ENCODE assay signal across 32 cellular contexts in genomic region chr1:152427458-152427857, GRCh38. TPM values are rescaled to one million over a fixed set of nuclear protein-coding genes. Genes with fewer than 3 reads are reported as not detected.
"Had no signal": no experiment of that assay in that cellular context is flagged by ENCODE, and none has a peak within 500 bp of the region (broad histone marks: within the 10 kb centered on the region; RNA-seq: fewer than 3 reads in every experiment).

No MANE protein-coding gene starts in this region.

- H3K4me3 ChIP-seq: stomach, suprapubic skin, testis, thoracic aorta, thyroid gland, tibial artery, tibial nerve, transverse colon, upper lobe of left lung, upper lobe of right lung, uterus, vagina had no signal

- H3K9me3 ChIP-seq: testis, thoracic aorta, thyroid gland, transverse colon, upper lobe of right lung, uterus, vagina had no signal

- H3K4me1 Mint-ChIP-seq: stimulated activated effector memory CD8-positive, alpha-beta T cell treated with anti-CD3 and anti-CD28 coated beads, Interleukin-12 subunit alpha, Interleukin-12 subunit beta, amount 100 ng/mL, for 72 hours; stimulated activated memory B cell treated with anti-CD40 and anti-IgM and Interleukin-4, amounts not matched to agents 10 μg/mL and 1 μg/mL and 100 μg/mL, for 72 hours; stimulated activated naive B cell treated with anti-CD40 and anti-IgM and Interleukin-4, amounts not matched to agents 10 μg/mL and 1 μg/mL and 100 μg/mL, for 72 hours; stimulated activated naive CD8-positive, alpha-beta T cell treated with anti-CD3 and anti-CD28 coated beads, Interleukin-15, amount 100 ng/mL, for 72 hours had no signal

- DNase-seq: stimulated activated CD4-positive, alpha-beta T cell treated with anti-CD3 and anti-CD28 coated beads, Interleukin-2, amount 100 ng/mL, for 48 hours; stimulated activated CD4-positive, alpha-beta T cell treated with anti-CD3 and anti-CD28 coated beads, Interleukin-4, amount 100 ng/mL, for 1 hour; stimulated activated CD4-positive, alpha-beta T cell treated with anti-CD3 and anti-CD28 coated beads, Interleukin-4, amount 100 ng/mL, for 24 hours; stimulated activated CD4-positive, alpha-beta T cell treated with anti-CD3 and anti-CD28 coated beads, Interleukin-4, amount 100 ng/mL, for 4 hours; stimulated activated CD8-positive, alpha-beta memory T cell treated with anti-CD3 and anti-CD28 coated beads, Interleukin-4, amount 100 ng/mL, for 48 hours; stimulated activated naive B cell treated with anti-CD40 and anti-IgM and Interleukin-4, amounts not matched to agents 10 μg/mL and 1 μg/mL and 100 μg/mL, for 72 hours; stimulated activated naive CD4-positive, alpha-beta T cell; stimulated activated naive CD4-positive, alpha-beta T cell treated with Interleukin-2 at 50 U/mL for 16 hours; stimulated activated naive CD8-positive, alpha-beta T cell treated with anti-CD3 and anti-CD28 coated beads, Interleukin-15, amount 100 ng/mL, for 72 hours; stimulated activated naive CD8-positive, alpha-beta T cell treated with anti-CD3 and anti-CD28 coated beads, Interleukin-15, Interleukin-2, amounts not matched to agents 100 U/mL and 50 U/mL, for 24 hours; stomach; substantia nigra; testis; thyroid gland; tibial artery; transverse colon; trophoblast cell; upper lobe of left lung; upper lobe of right lung; uterus had no signal

- H3K4me1 ChIP-seq: stomach, testis, thyroid gland, tibial artery, tibial nerve, transverse colon, upper lobe of left lung, upper lobe of right lung, uterus, vagina had no signal

- H3K4me3 Mint-ChIP-seq: stimulated activated effector memory CD8-positive, alpha-beta T cell treated with anti-CD3 and anti-CD28 coated beads, Interleukin-12 subunit alpha, Interleukin-12 subunit beta, amount 100 ng/mL, for 72 hours; stimulated activated memory B cell treated with anti-CD40 and anti-IgM and Interleukin-4, amounts not matched to agents 10 μg/mL and 1 μg/mL and 100 μg/mL, for 72 hours; stimulated activated naive B cell treated with anti-CD40 and anti-IgM and Interleukin-4, amounts not matched to agents 10 μg/mL and 1 μg/mL and 100 μg/mL, for 72 hours; stimulated activated naive CD8-positive, alpha-beta T cell treated with anti-CD3 and anti-CD28 coated beads, Interleukin-15, amount 100 ng/mL, for 72 hours; stimulated activated naive CD8-positive, alpha-beta T cell treated with anti-CD3 and anti-CD28 coated beads, Interleukin-15, Interleukin-2, amounts not matched to agents 100 ng/mL and 50 ng/mL, for 24 hours; type B pancreatic cell had no signal

- H3K27me3 ChIP-seq: stomach, suprapubic skin, testis, thyroid gland, tibial artery, tibial nerve, transverse colon, upper lobe of left lung, upper lobe of right lung, uterus, vagina had no signal

- H3K36me3 ChIP-seq: stomach, suprapubic skin, thoracic aorta, thyroid gland, tibial artery, tibial nerve, transverse colon, upper lobe of left lung, upper lobe of right lung, uterus, vagina had no signal

- ATAC-seq: stimulated activated effector memory CD8-positive, alpha-beta T cell treated with anti-CD3 and anti-CD28 coated beads, Interleukin-12 subunit alpha, Interleukin-12 subunit beta, amount 100 ng/mL, for 72 hours; stimulated activated memory B cell treated with anti-CD40 and anti-IgM and Interleukin-4, amounts not matched to agents 10 μg/mL and 1 μg/mL and 100 μg/mL, for 72 hours; stimulated activated naive B cell treated with anti-CD40 and anti-IgM and Interleukin-4, amounts not matched to agents 10 μg/mL and 1 μg/mL and 100 μg/mL, for 72 hours; stimulated activated naive CD8-positive, alpha-beta T cell treated with anti-CD3 and anti-CD28 coated beads, Interleukin-15, amount 100 ng/mL, for 72 hours; stimulated activated naive CD8-positive, alpha-beta T cell treated with anti-CD3 and anti-CD28 coated beads, Interleukin-15, Interleukin-2, amounts not matched to agents 100 U/mL and 50 U/mL, for 24 hours; upper lobe of right lung had no signal

- H3K27me3 Mint-ChIP-seq: type B pancreatic cell had no signal

- H3K27ac ChIP-seq: stomach, suprapubic skin, testis, thoracic aorta, thyroid gland, tibial artery, tibial nerve, transverse colon, upper lobe of left lung, upper lobe of right lung, uterus, vagina had no signal

- H3K36me3 Mint-ChIP-seq: stimulated activated effector memory CD8-positive, alpha-beta T cell treated with anti-CD3 and anti-CD28 coated beads, Interleukin-12 subunit alpha, Interleukin-12 subunit beta, amount 100 ng/mL, for 72 hours; stimulated activated memory B cell treated with anti-CD40 and anti-IgM and Interleukin-4, amounts not matched to agents 10 μg/mL and 1 μg/mL and 100 μg/mL, for 72 hours; type B pancreatic cell had no signal

- H3K27ac Mint-ChIP-seq: stimulated activated effector memory CD8-positive, alpha-beta T cell treated with anti-CD3 and anti-CD28 coated beads, Interleukin-12 subunit alpha, Interleukin-12 subunit beta, amount 100 ng/mL, for 72 hours; stimulated activated memory B cell treated with anti-CD40 and anti-IgM and Interleukin-4, amounts not matched to agents 10 μg/mL and 1 μg/mL and 100 μg/mL, for 72 hours; stimulated activated naive B cell treated with anti-CD40 and anti-IgM and Interleukin-4, amounts not matched to agents 10 μg/mL and 1 μg/mL and 100 μg/mL, for 72 hours; stimulated activated naive CD8-positive, alpha-beta T cell treated with anti-CD3 and anti-CD28 coated beads, Interleukin-15, amount 100 ng/mL, for 72 hours; stimulated activated naive CD8-positive, alpha-beta T cell treated with anti-CD3 and anti-CD28 coated beads, Interleukin-15, Interleukin-2, amounts not matched to agents 100 ng/mL and 50 ng/mL, for 24 hours; type B pancreatic cell had no signal

RNA-seq across cellular contexts. Expression of gene CRNN, which starts 13.4 kb away (rescaled TPM):
- total RNA-seq: subcutaneous adipose tissue, temporal lobe, thoracic aorta, thyroid gland, tibial nerve, transverse colon, upper lobe of left lung, upper lobe of right lung, ureter, urinary bladder had no signal
- polyA plus RNA-seq: urinary bladder had no signal
